ENCODE assay signal across 2 cellular contexts in the genomic region with DNA sequence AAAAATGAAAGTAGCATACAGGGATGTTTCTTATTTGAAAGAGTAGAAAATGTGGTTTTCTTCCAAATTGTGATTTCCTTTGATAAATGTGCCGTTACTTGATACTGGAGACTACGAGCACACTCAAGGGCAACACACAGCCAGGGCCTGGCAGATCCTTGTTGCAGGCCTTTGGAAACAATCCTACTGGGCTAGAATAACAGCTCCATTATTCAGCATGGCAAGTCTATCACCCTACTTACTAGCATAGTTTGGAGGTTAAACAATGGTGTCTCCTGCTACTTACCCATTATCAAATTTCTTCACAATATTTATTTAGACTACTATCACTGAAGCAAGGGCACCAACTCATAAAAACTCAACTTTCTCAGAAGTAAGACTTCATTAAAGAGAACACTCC.
TF ChIP-seq lines count a peak whose summit lies in the region.

No MANE protein-coding gene starts in this region.

TF ChIP-seq in GM23338, 12 proteins besides CTCF, POLR2A, EP300 and RAD21 (continues in another document):
- TF ChIP-seq, protein P1, sequence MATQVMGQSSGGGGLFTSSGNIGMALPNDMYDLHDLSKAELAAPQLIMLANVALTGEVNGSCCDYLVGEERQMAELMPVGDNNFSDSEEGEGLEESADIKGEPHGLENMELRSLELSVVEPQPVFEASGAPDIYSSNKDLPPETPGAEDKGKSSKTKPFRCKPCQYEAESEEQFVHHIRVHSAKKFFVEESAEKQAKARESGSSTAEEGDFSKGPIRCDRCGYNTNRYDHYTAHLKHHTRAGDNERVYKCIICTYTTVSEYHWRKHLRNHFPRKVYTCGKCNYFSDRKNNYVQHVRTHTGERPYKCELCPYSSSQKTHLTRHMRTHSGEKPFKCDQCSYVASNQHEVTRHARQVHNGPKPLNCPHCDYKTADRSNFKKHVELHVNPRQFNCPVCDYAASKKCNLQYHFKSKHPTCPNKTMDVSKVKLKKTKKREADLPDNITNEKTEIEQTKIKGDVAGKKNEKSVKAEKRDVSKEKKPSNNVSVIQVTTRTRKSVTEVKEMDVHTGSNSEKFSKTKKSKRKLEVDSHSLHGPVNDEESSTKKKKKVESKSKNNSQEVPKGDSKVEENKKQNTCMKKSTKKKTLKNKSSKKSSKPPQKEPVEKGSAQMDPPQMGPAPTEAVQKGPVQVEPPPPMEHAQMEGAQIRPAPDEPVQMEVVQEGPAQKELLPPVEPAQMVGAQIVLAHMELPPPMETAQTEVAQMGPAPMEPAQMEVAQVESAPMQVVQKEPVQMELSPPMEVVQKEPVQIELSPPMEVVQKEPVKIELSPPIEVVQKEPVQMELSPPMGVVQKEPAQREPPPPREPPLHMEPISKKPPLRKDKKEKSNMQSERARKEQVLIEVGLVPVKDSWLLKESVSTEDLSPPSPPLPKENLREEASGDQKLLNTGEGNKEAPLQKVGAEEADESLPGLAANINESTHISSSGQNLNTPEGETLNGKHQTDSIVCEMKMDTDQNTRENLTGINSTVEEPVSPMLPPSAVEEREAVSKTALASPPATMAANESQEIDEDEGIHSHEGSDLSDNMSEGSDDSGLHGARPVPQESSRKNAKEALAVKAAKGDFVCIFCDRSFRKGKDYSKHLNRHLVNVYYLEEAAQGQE (IDR thresholded peaks at IDR 0.05; ENCODE audit: unreplicated experiment): no peak
- TF ChIP-seq CREB1 (CRISPR knock-in tag; IDR thresholded peaks at IDR 0.05; ENCODE audit: low read depth): no peak
- no peak for TF ChIP-seq NANOG (IDR thresholded peaks at IDR 0.05; ENCODE audit: borderline replicate concordance)
- no peak for TF ChIP-seq ZNF114 (CRISPR knock-in tag; IDR thresholded peaks at IDR 0.05)
- no peak for TF ChIP-seq EZH2 (IDR thresholded peaks at IDR 0.05; ENCODE audit: low read depth, unreplicated experiment)
- TF ChIP-seq, protein P2, sequence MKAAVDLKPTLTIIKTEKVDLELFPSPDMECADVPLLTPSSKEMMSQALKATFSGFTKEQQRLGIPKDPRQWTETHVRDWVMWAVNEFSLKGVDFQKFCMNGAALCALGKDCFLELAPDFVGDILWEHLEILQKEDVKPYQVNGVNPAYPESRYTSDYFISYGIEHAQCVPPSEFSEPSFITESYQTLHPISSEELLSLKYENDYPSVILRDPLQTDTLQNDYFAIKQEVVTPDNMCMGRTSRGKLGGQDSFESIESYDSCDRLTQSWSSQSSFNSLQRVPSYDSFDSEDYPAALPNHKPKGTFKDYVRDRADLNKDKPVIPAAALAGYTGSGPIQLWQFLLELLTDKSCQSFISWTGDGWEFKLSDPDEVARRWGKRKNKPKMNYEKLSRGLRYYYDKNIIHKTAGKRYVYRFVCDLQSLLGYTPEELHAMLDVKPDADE (IDR thresholded peaks at IDR 0.05): no peak
- TF ChIP-seq ZNF331 (CRISPR knock-in tag; IDR thresholded peaks at IDR 0.05; ENCODE audit: low read depth): no peak
- TF ChIP-seq POLR2AphosphoS5 (IDR thresholded peaks at IDR 0.05; ENCODE audit: low read depth): no peak
- TF ChIP-seq EZH2phosphoT487 (IDR thresholded peaks at IDR 0.05; ENCODE audit: unreplicated experiment): no peak
- no peak for TF ChIP-seq STAT1 (IDR thresholded peaks at IDR 0.05; ENCODE audit: unreplicated experiment)

TF ChIP-seq in HepG2, 621 proteins besides CTCF, POLR2A, EP300 and RAD21 (continued from another document):
- TF ChIP-seq, protein P3, sequence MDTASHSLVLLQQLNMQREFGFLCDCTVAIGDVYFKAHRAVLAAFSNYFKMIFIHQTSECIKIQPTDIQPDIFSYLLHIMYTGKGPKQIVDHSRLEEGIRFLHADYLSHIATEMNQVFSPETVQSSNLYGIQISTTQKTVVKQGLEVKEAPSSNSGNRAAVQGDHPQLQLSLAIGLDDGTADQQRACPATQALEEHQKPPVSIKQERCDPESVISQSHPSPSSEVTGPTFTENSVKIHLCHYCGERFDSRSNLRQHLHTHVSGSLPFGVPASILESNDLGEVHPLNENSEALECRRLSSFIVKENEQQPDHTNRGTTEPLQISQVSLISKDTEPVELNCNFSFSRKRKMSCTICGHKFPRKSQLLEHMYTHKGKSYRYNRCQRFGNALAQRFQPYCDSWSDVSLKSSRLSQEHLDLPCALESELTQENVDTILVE (CRISPR knock-in tag; IDR thresholded peaks at IDR 0.05): no peak
- TF ChIP-seq SP5 (CRISPR knock-in tag; IDR thresholded peaks at IDR 0.05; ENCODE audit: borderline replicate concordance, low read depth) (no peak), ATF7 (IDR thresholded peaks at IDR 0.05) (no peak), ATF7 (CRISPR knock-in tag; IDR thresholded peaks at IDR 0.05) (no peak), ZNF614 (CRISPR knock-in tag; IDR thresholded peaks at IDR 0.05; ENCODE audit: borderline replicate concordance) (no peak), ZBTB38 (CRISPR knock-in tag; IDR thresholded peaks at IDR 0.05) (no peak), SMYD3 (CRISPR knock-in tag; IDR thresholded peaks at IDR 0.05) (no peak), POGZ (CRISPR knock-in tag; IDR thresholded peaks at IDR 0.05) (no peak), SMC3 (IDR thresholded peaks at IDR 0.05; ENCODE audit: low read length) (no peak), SIN3B (IDR thresholded peaks at IDR 0.05; ENCODE audit: low read length) (no peak), EZH2 (conservative IDR thresholded peaks at IDR 0.05; ENCODE audit: low read depth, low read length) (no peak), CREB1 (IDR thresholded peaks at IDR 0.05) (no peak), CREB1 (CRISPR knock-in tag; IDR thresholded peaks at IDR 0.05) (no peak)
TF ChIP-seq in HepG2: peak in this region for 0.
